ENCODE assay signal across 1 cellular context in genomic region chr22:44712156-44712555, GRCh38.
TF ChIP-seq lines count a peak whose summit lies in the region.

No MANE protein-coding gene starts in this region.

TF ChIP-seq in WTC11, 78 proteins besides CTCF, POLR2A, EP300 and RAD21 (continued from another document):
- TF ChIP-seq MLX (CRISPR knock-in tag; IDR thresholded peaks at IDR 0.05) (no peak), USF1 (CRISPR knock-in tag; IDR thresholded peaks at IDR 0.05) (no peak), JUN (CRISPR knock-in tag; IDR thresholded peaks at IDR 0.05) (no peak), GABPB1 (CRISPR knock-in tag; IDR thresholded peaks at IDR 0.05) (no peak), PRDM15 (CRISPR knock-in tag; IDR thresholded peaks at IDR 0.05) (no peak), ATF1 (CRISPR knock-in tag; IDR thresholded peaks at IDR 0.05) (no peak), PREB (CRISPR knock-in tag; IDR thresholded peaks at IDR 0.05; ENCODE audit: borderline replicate concordance) (no peak), ZNF317 (CRISPR knock-in tag; IDR thresholded peaks at IDR 0.05; ENCODE audit: borderline replicate concordance, low read depth) (no peak), IRF1 (CRISPR knock-in tag; IDR thresholded peaks at IDR 0.05) (no peak), FOXP1 (CRISPR knock-in tag; IDR thresholded peaks at IDR 0.05; ENCODE audit: borderline replicate concordance) (no peak), HMGA2 (CRISPR knock-in tag; IDR thresholded peaks at IDR 0.05) (no peak)
- TF ChIP-seq, protein P1, sequence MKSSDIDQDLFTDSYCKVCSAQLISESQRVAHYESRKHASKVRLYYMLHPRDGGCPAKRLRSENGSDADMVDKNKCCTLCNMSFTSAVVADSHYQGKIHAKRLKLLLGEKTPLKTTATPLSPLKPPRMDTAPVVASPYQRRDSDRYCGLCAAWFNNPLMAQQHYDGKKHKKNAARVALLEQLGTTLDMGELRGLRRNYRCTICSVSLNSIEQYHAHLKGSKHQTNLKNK (CRISPR knock-in tag; IDR thresholded peaks at IDR 0.05): no peak
- TF ChIP-seq, protein P2, sequence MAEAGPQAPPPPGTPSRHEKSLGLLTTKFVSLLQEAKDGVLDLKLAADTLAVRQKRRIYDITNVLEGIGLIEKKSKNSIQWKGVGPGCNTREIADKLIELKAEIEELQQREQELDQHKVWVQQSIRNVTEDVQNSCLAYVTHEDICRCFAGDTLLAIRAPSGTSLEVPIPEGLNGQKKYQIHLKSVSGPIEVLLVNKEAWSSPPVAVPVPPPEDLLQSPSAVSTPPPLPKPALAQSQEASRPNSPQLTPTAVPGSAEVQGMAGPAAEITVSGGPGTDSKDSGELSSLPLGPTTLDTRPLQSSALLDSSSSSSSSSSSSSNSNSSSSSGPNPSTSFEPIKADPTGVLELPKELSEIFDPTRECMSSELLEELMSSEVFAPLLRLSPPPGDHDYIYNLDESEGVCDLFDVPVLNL (CRISPR knock-in tag; IDR thresholded peaks at IDR 0.05; ENCODE audit: borderline replicate concordance, low read depth): no peak
- TF ChIP-seq, protein P3, sequence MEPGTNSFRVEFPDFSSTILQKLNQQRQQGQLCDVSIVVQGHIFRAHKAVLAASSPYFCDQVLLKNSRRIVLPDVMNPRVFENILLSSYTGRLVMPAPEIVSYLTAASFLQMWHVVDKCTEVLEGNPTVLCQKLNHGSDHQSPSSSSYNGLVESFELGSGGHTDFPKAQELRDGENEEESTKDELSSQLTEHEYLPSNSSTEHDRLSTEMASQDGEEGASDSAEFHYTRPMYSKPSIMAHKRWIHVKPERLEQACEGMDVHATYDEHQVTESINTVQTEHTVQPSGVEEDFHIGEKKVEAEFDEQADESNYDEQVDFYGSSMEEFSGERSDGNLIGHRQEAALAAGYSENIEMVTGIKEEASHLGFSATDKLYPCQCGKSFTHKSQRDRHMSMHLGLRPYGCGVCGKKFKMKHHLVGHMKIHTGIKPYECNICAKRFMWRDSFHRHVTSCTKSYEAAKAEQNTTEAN (CRISPR knock-in tag; IDR thresholded peaks at IDR 0.05): no peak
TF ChIP-seq in WTC11: peak in this region for 0.
